ENCODE assay signal across 18 cellular contexts in the genomic region with DNA sequence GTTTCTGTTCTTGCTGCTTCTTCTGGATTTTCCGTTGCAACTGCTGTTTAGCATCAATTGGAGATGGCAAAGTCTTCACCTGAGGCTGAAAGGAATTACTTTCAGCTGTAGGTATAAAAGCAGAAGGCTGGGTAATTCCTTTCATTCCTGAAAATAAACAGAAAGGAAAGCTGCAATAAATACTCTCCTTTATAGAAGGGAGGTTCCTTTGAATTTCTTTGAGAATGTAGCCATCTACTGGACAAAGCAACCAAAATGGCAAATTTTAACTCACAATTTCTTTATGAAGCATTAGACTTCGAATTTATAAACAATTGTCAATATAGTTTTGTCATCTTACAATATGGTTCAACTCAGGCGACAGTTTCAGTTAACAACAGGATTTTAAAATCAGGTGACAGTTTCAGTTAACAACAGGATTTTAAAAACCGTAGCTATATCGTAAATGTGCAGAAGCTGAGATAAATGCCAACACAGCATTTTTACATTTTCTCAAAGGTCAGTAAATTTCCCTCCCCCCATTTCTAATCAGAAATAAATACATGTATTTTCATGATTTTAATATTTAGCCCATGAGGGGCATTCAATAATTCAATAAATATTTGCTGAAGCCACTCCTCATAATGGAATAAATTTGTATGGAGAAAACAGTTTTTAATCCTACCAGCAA.
DNase-seq lines count a peak whose midpoint lies in the region; ATAC-seq, FAIRE-seq and TF ChIP-seq lines count a peak whose summit lies in the region.
"Had no signal": no experiment of that assay in that cellular context is flagged by ENCODE, and none has a peak within 500 bp of the region (broad histone marks: within the 10 kb centered on the region; RNA-seq: fewer than 3 reads in every experiment).

No MANE protein-coding gene starts in this region.

- H3K27ac ChIP-seq in HepG2 (ENCODE audit: extremely low read length, insufficient read depth, low read length) (no peak overlapping the region), right lobe of liver (no peak overlapping the region), RWPE2 (ENCODE audit: poor library complexity, severe bottlenecking) (no peak overlapping the region)
- H3K27ac ChIP-seq: testis had no signal

- TF ChIP-seq EP300 in HepG2 (IDR thresholded peaks at IDR 0.05; ENCODE audit: low read depth in 2 of 2, low read length in 2 of 2) = no peak
- TF ChIP-seq EP300 in HepG2 (CRISPR knock-in tag; IDR thresholded peaks at IDR 0.05; ENCODE audit: borderline replicate concordance) = no peak

- no peak for DNase-seq in HepG2 (ENCODE audit: low spot score)
- DNase-seq in right lobe of liver = no peak
- no peak for DNase-seq in RWPE2 (ENCODE audit: low spot score)
- peak; percentile 5 for DNase-seq in fibroblast of villous mesenchyme (ENCODE audit: low read depth)
- DNase-seq in superior temporal gyrus (ENCODE audit: extremely low spot score) = peak; percentile 35
- no peak for DNase-seq in NCI-H2081 (lab: John Stamatoyannopoulos, UW)
- no peak for DNase-seq in activated T-cell treated with anti-CD3 and anti-CD28 coated beads, Interleukin-2, amount 50 U/mL, for 4 hours
- DNase-seq: activated CD8-positive, alpha-beta memory T cell treated with anti-CD3 and anti-CD28 coated beads, Interleukin-2, amount 10 ng/mL, durations not matched to agents 7 days and 5 days; CD8-positive, alpha-beta T cell; H9; MG63; NCI-H1694; NCI-H345; testis had no signal

- H3K4me2 ChIP-seq in HepG2 (ENCODE audit: low read depth, low read length) = no peak overlapping the region

- H3K36me3 Mint-ChIP-seq in activated T-cell treated with anti-CD3 and anti-CD28 coated beads, Interleukin-2, amount 50 U/mL, for 4 hours (ENCODE audit: insufficient read depth) = peaks cover 53% of the 10 kb centered on the region

- TF ChIP-seq CTCF in HepG2 (CRISPR knock-in tag; IDR thresholded peaks at IDR 0.05) = no peak
- TF ChIP-seq CTCF in right lobe of liver (IDR thresholded peaks at IDR 0.05) = no peak
- peak; percentile 62 for TF ChIP-seq CTCF in RWPE2 (IDR thresholded peaks at IDR 0.05; ENCODE audit: poor library complexity, severe bottlenecking)
- no peak for TF ChIP-seq CTCF in fibroblast of villous mesenchyme (IDR thresholded peaks at IDR 0.05; ENCODE audit: insufficient read depth, low read depth, low read length)

- no peak overlapping the region for H3K4me3 Mint-ChIP-seq in activated T-cell treated with anti-CD3 and anti-CD28 coated beads, Interleukin-2, amount 50 U/mL, for 4 hours
- H3K4me3 Mint-ChIP-seq: activated CD8-positive, alpha-beta memory T cell treated with anti-CD3 and anti-CD28 coated beads, Interleukin-2, amount 10 ng/mL, durations not matched to agents 7 days and 5 days; CD8-positive, alpha-beta T cell; H9 had no signal

- no peaks in the 10 kb centered on the region for H4K20me1 ChIP-seq in HepG2 (ENCODE audit: insufficient read depth, low read length)

- H3K79me2 ChIP-seq in HepG2 (ENCODE audit: insufficient read depth, low read length) = no peaks in the 10 kb centered on the region

- no TSS peak for BruUV-seq in HepG2 (replicated peaks; lab: Mats Ljungman, UMichigan)

- H3K36me3 ChIP-seq in HepG2 (replicated peaks in 1 of 2; ENCODE audit: control insufficient read depth in 1 of 2, insufficient read depth in 2 of 2, low read length in 2 of 2) = peaks cover 22 to 77% of the 10 kb centered on the region in 2 experiments
- peaks cover 0 to 52% (median 8%) of the 10 kb centered on the region in 4 donors for H3K36me3 ChIP-seq in right lobe of liver
- peaks cover 83% of the 10 kb centered on the region for H3K36me3 ChIP-seq in RWPE2 (ENCODE audit: low read depth)

- TF ChIP-seq POLR2A in HepG2 (IDR thresholded peaks at IDR 0.05; ENCODE audit: insufficient read depth in 1 of 2, low read depth in 2 of 2, low read length in 2 of 2) = no peak
- TF ChIP-seq POLR2A in right lobe of liver (IDR thresholded peaks at IDR 0.05) = no peak

- H2AFZ ChIP-seq in HepG2 (ENCODE audit: low read length) = no peak overlapping the region

- H3K4me1 ChIP-seq in HepG2 (ENCODE audit: insufficient read depth, low read length) = no peaks in the 10 kb centered on the region
- no peaks in the 10 kb centered on the region for H3K4me1 ChIP-seq in right lobe of liver
- H3K4me1 ChIP-seq in RWPE2 (ENCODE audit: insufficient read depth, poor library complexity, severe bottlenecking) = no peaks in the 10 kb centered on the region
- H3K4me1 ChIP-seq: testis had no signal

- in situ Hi-C loops in HepG2 (cut with HindIII; ENCODE audit: extremely low pct_ligation_motif_present, low pct_unique_long_range_greater_than_20kb) = no loop called here

- CTCF ChIA-PET in HepG2 (lab: Yijun Ruan, JAX; ENCODE audit: low intra/inter-chr PET ratio, low total read pairs) = no interaction called here

- ATAC-seq in HepG2 = no peak
- ATAC-seq in right lobe of liver = no peak
- ATAC-seq in RWPE2 (ENCODE audit: low read depth) = no peak
- ATAC-seq in HG02885 (IDR thresholded peaks at IDR 0.05; ENCODE audit: poor library complexity, unreplicated experiment) = no peak
- no peak for ATAC-seq in activated T-cell treated with anti-CD3 and anti-CD28 coated beads, Interleukin-2, amount 50 U/mL, for 4 hours
- ATAC-seq: activated CD8-positive, alpha-beta memory T cell treated with anti-CD3 and anti-CD28 coated beads, Interleukin-2, amount 10 ng/mL, durations not matched to agents 7 days and 5 days; CD8-positive, alpha-beta T cell; left lobe of liver had no signal

- H3K4me1 Mint-ChIP-seq in activated T-cell treated with anti-CD3 and anti-CD28 coated beads, Interleukin-2, amount 50 U/mL, for 4 hours (ENCODE audit: low read depth) = no peaks in the 10 kb centered on the region
- H3K4me1 Mint-ChIP-seq: activated CD8-positive, alpha-beta memory T cell treated with anti-CD3 and anti-CD28 coated beads, Interleukin-2, amount 10 ng/mL, durations not matched to agents 7 days and 5 days; H9 had no signal

- H3K27me3 Mint-ChIP-seq in activated T-cell treated with anti-CD3 and anti-CD28 coated beads, Interleukin-2, amount 50 U/mL, for 4 hours (ENCODE audit: low read depth) = no peaks in the 10 kb centered on the region
- H3K27me3 Mint-ChIP-seq: activated CD8-positive, alpha-beta memory T cell treated with anti-CD3 and anti-CD28 coated beads, Interleukin-2, amount 10 ng/mL, durations not matched to agents 7 days and 5 days had no signal

- no peak overlapping the region for H3K9ac ChIP-seq in HepG2 (ENCODE audit: insufficient read depth, low read depth, low read length)

- no peaks in the 10 kb centered on the region for H3K9me3 Mint-ChIP-seq in activated T-cell treated with anti-CD3 and anti-CD28 coated beads, Interleukin-2, amount 50 U/mL, for 4 hours
- H3K9me3 Mint-ChIP-seq: activated T-helper 2 cell treated with anti-CD3 and anti-CD28 coated beads, Interferon-gamma antibody, Interleukin-2, Interleukin-4, amounts not matched to agents 10 μg/mL and 5 μg/mL and 100 μg/mL, durations not matched to agents 14 hours and 24 hours and 36 hours; CD8-positive, alpha-beta T cell; H9 had no signal

- no peak for FAIRE-seq in HepG2 (lab: Jason Lieb, UNC)
- FAIRE-seq: RCC 7860 had no signal

- intact Hi-C loops in HepG2 (cut with micrococcal nuclease; ENCODE audit: unreplicated experiment) = no loop called here
- intact Hi-C loops in right lobe of liver (cut with DNase I) = no loop called here

- POLR2A ChIA-PET in HepG2 (lab: Yijun Ruan, JAX) = no interaction called here

- no peaks in the 10 kb centered on the region for H3K9me3 ChIP-seq in HepG2 (ENCODE audit: low read length)
- no peaks in the 10 kb centered on the region for H3K9me3 ChIP-seq in right lobe of liver
- no peaks in the 10 kb centered on the region for H3K9me3 ChIP-seq in RWPE2 (ENCODE audit: severe bottlenecking)
- H3K9me3 ChIP-seq: MG63, testis had no signal

- no peak for TF ChIP-seq RAD21 in HepG2 (CRISPR knock-in tag; IDR thresholded peaks at IDR 0.05)

- 95% methylated on average over 5 of the region's 5 CpGs for WGBS in HepG2 (ENCODE audit: low lambda C conversion rate)
- WGBS in right lobe of liver (ENCODE audit: insufficient coverage, low coverage, low lambda C conversion rate, missing lambda C conversion rate) = 89% methylated on average over 5 of the region's 5 CpGs

- H3K27me3 ChIP-seq in HepG2 (ENCODE audit: control insufficient read depth in 1 of 2, insufficient read depth in 2 of 2, low read length in 2 of 2) (no peaks in the 10 kb centered on the region), right lobe of liver (no peaks in the 10 kb centered on the region), RWPE2 (ENCODE audit: insufficient read depth, poor library complexity, severe bottlenecking) (no peaks in the 10 kb centered on the region)
- H3K27me3 ChIP-seq: MG63, testis had no signal

- H3K4me3 ChIP-seq in HepG2 (replicated peaks in 1 of 3; ENCODE audit: insufficient read depth in 1 of 3, low read depth in 2 of 3, low read length in 3 of 3) = no peak overlapping the region
- no peak overlapping the region for H3K4me3 ChIP-seq in right lobe of liver
- no peak overlapping the region for H3K4me3 ChIP-seq in RWPE2 (ENCODE audit: severe bottlenecking)
- H3K4me3 ChIP-seq in fibroblast of villous mesenchyme (ENCODE audit: low read depth, low read length) = no peak overlapping the region
- H3K4me3 ChIP-seq: MG63, testis had no signal

TF ChIP-seq in HepG2, 621 proteins besides CTCF, POLR2A, EP300 and RAD21:
- TF ChIP-seq MAFK (conservative IDR thresholded peaks at IDR 0.05 in 1 of 2, IDR thresholded peaks at IDR 0.05 in 1 of 2; ENCODE audit: low read length in 2 of 2) (peak; percentile 89 to 97), ARNTL (CRISPR knock-in tag; IDR thresholded peaks at IDR 0.05) (no peak), MAFF (IDR thresholded peaks at IDR 0.05; ENCODE audit: low read depth, low read length) (peak; percentile 96), ZNF224 (CRISPR knock-in tag; IDR thresholded peaks at IDR 0.05) (no peak)

Comparison
In these comparisons a context has a peak if more than half of its experiments do, and no peak if none do; other contexts are left out.
1. DNase-seq: peak in fibroblast of villous mesenchyme (single experiment) and superior temporal gyrus (single experiment); none in HepG2 (single experiment), right lobe of liver (0 of 3), RWPE2 (single experiment), NCI-H2081 (0 of 2) and activated T-cell treated with anti-CD3 and anti-CD28 coated beads, Interleukin-2, amount 50 U/mL, for 4 hours (single experiment).